ENCODE assay signal across 10 cellular contexts in the genomic region with DNA sequence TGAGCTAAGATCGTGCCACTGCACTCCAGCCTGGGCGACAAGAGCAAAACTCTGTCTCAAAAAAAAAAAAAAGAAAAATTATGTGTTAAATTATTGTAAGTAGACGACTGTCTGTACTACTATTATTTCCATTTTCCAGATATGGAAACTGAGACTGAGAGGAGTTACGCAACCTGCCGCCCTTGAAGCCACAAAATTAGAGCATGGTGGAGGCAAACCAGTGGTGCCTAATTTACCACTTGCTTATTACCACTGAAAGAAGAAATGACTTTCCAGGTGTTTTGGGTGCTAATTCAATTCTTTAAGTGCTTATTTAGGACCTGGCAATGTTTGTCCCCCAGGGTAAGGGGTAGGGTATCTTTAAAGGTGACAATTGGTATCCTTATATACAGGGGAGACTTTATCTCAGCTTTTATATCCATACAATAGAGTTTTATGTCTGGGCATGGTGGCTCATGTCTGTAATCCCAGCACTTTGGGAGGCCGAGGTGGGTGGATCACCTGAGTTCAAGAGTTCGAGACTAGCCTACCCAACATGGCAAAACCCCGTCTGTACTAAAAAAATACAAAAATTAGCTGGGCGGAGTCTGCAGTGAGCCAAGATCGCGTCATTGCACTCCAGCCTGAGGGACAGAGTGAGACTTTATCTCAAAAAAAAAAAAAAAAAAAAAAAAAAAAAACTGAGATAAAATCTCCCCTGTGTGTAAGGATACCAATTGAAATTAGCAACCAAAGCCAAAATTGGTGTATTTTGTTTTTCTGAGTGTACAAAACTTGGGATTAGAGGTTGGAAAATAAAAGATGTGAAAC. TPM values are rescaled to one million over a fixed set of nuclear protein-coding genes. Genes with fewer than 3 reads are reported as not detected.
A peak's percentile ranks its signal among the peaks of the same experiment; 100 is the strongest.
DNase-seq lines count a peak whose midpoint lies in the region; ATAC-seq, FAIRE-seq and TF ChIP-seq lines count a peak whose summit lies in the region.
"Had no signal": no experiment of that assay in that cellular context is flagged by ENCODE, and none has a peak within 500 bp of the region (broad histone marks: within the 10 kb centered on the region; RNA-seq: fewer than 3 reads in every experiment).

No MANE protein-coding gene starts in this region.

- no peak overlapping the region for H3K27ac ChIP-seq in HepG2 (ENCODE audit: extremely low read length, insufficient read depth, low read length)
- no peak overlapping the region for H3K27ac ChIP-seq in right lobe of liver
- H3K27ac ChIP-seq in angular gyrus (ENCODE audit: low read depth, low read length): peak overlapping the region; percentile 25
- H3K27ac ChIP-seq in keratinocyte (ENCODE audit: control insufficient read depth, insufficient read depth, low read length): peak overlapping the region; percentile 82
- peak overlapping the region; percentile 30 for H3K27ac ChIP-seq in upper lobe of right lung
- H3K27ac ChIP-seq: C4-2B had no signal

- dilution Hi-C loops in keratinocyte (cut with MboI; ENCODE audit: extremely low pct_ligation_motif_present, low sequenced_read_pairs): no loop called here

- DNase-seq in HepG2 (ENCODE audit: low spot score) (no peak), right lobe of liver (no peak), keratinocyte (ENCODE audit: low read depth, low spot score) (no peak), upper lobe of right lung (no peak), D721Med (ENCODE audit: insufficient read length, low spot score) (no peak), posterior cingulate gyrus (no peak)

- intact Hi-C loops in HepG2 (cut with micrococcal nuclease; ENCODE audit: unreplicated experiment): no loop called here
- intact Hi-C loops in right lobe of liver (cut with DNase I): no loop called here
- intact Hi-C loops in upper lobe of right lung (cut with DNase I): no loop called here
- intact Hi-C loops in posterior cingulate gyrus (cut with DNase I): no loop called here

- FAIRE-seq in HepG2 (lab: Jason Lieb, UNC) (no peak), keratinocyte (lab: Jason Lieb, UNC) (no peak), D721Med (lab: Jason Lieb, UNC) (no peak)
- FAIRE-seq: colon had no signal

- TF ChIP-seq POLR2A in HepG2 (IDR thresholded peaks at IDR 0.05; ENCODE audit: insufficient read depth in 1 of 2, low read depth in 2 of 2, low read length in 2 of 2) (no peak), right lobe of liver (IDR thresholded peaks at IDR 0.05) (no peak)

- WGBS in HepG2 (ENCODE audit: low lambda C conversion rate): 67% methylated on average over 11 of the region's 11 CpGs
- 58% methylated on average over 5 of the region's 11 CpGs for WGBS in right lobe of liver (ENCODE audit: insufficient coverage, low coverage, low lambda C conversion rate, missing lambda C conversion rate)

- in situ Hi-C loops in HepG2 (cut with HindIII; ENCODE audit: extremely low pct_ligation_motif_present, low pct_unique_long_range_greater_than_20kb): no loop called here

- no peaks in the 10 kb centered on the region for H3K9me1 ChIP-seq in keratinocyte (ENCODE audit: control insufficient read depth, extremely low read depth, insufficient read depth, low read length)

- no peaks in the 10 kb centered on the region for H3K79me2 ChIP-seq in HepG2 (ENCODE audit: insufficient read depth, low read length)
- no peaks in the 10 kb centered on the region for H3K79me2 ChIP-seq in keratinocyte (ENCODE audit: control insufficient read depth, insufficient read depth, low read length)

- H4K20me1 ChIP-seq in HepG2 (ENCODE audit: insufficient read depth, low read length) (no peaks in the 10 kb centered on the region), keratinocyte (ENCODE audit: control insufficient read depth, extremely low read depth, insufficient read depth, low read length) (peaks cover 2% of the 10 kb centered on the region)

- POLR2A ChIA-PET in HepG2 (lab: Yijun Ruan, JAX): no interaction called here

- H3K9ac ChIP-seq in HepG2 (ENCODE audit: insufficient read depth, low read depth, low read length): no peak overlapping the region
- peak overlapping the region; percentile 62 for H3K9ac ChIP-seq in keratinocyte (ENCODE audit: control insufficient read depth, extremely low read depth, insufficient read depth, low read length)

- H3K4me2 ChIP-seq in HepG2 (ENCODE audit: low read depth, low read length) (no peak overlapping the region), keratinocyte (ENCODE audit: control insufficient read depth, extremely low read depth, insufficient read depth, low read depth, low read length) (peak overlapping the region; percentile 70)

- H2AFZ ChIP-seq in HepG2 (ENCODE audit: low read length) (no peak overlapping the region), keratinocyte (ENCODE audit: control insufficient read depth, low read length) (peak overlapping the region; percentile 64)

- TF ChIP-seq EP300 in HepG2 (IDR thresholded peaks at IDR 0.05; ENCODE audit: low read depth in 2 of 2, low read length in 2 of 2) (no peak), HepG2 (CRISPR knock-in tag; IDR thresholded peaks at IDR 0.05; ENCODE audit: borderline replicate concordance) (no peak)

- CTCF ChIA-PET in HepG2 (lab: Yijun Ruan, JAX; ENCODE audit: low intra/inter-chr PET ratio, low total read pairs): no interaction called here

- BruUV-seq in HepG2 (replicated peaks; lab: Mats Ljungman, UMichigan): no TSS peak

- H3K27me3 ChIP-seq in HepG2 (ENCODE audit: control insufficient read depth in 1 of 2, insufficient read depth in 2 of 2, low read length in 2 of 2) (no peaks in the 10 kb centered on the region; a peak in 1 of 5 replicates), right lobe of liver (no peaks in the 10 kb centered on the region), keratinocyte (ENCODE audit: control insufficient read depth, extremely low read depth, insufficient read depth, low read length) (no peaks in the 10 kb centered on the region), upper lobe of right lung (no peaks in the 10 kb centered on the region)

- no peaks in the 10 kb centered on the region for H3K36me3 ChIP-seq in HepG2 (replicated peaks in 1 of 2; ENCODE audit: control insufficient read depth in 1 of 2, insufficient read depth in 2 of 2, low read length in 2 of 2)
- no peaks in the 10 kb centered on the region for H3K36me3 ChIP-seq in right lobe of liver
- H3K36me3 ChIP-seq in keratinocyte (ENCODE audit: control insufficient read depth in 2 of 2, extremely low read depth in 1 of 2, insufficient read depth in 2 of 2, low read length in 2 of 2): no peaks in the 10 kb centered on the region
- H3K36me3 ChIP-seq in upper lobe of right lung: no peaks in the 10 kb centered on the region

- no peaks in the 10 kb centered on the region for H3K4me1 ChIP-seq in HepG2 (ENCODE audit: insufficient read depth, low read length)
- peaks cover 0 to 13% (median 6%) of the 10 kb centered on the region in 4 donors for H3K4me1 ChIP-seq in right lobe of liver
- peaks cover 17% of the 10 kb centered on the region for H3K4me1 ChIP-seq in keratinocyte (ENCODE audit: control insufficient read depth, extremely low read depth, insufficient read depth, low read length)
- H3K4me1 ChIP-seq in upper lobe of right lung: peaks cover 11% of the 10 kb centered on the region

- TF ChIP-seq CTCF in HepG2 (CRISPR knock-in tag; IDR thresholded peaks at IDR 0.05) (no peak), right lobe of liver (IDR thresholded peaks at IDR 0.05) (no peak), keratinocyte (optimal IDR thresholded peaks at IDR 0.05 in 1 of 3, IDR thresholded peaks at IDR 0.05 in 1 of 3, conservative IDR thresholded peaks at IDR 0.05 in 1 of 3; ENCODE audit: extremely low read depth in 1 of 3, insufficient read depth in 2 of 3, low read length in 3 of 3) (no peak), upper lobe of right lung (IDR thresholded peaks at IDR 0.05) (no peak), D721Med (IDR thresholded peaks at IDR 0.05; ENCODE audit: insufficient read depth, missing control alignments) (no peak)

- TF ChIP-seq RAD21 in HepG2 (CRISPR knock-in tag; IDR thresholded peaks at IDR 0.05): no peak

- no peak for ATAC-seq in HepG2
- ATAC-seq in right lobe of liver: no peak
- no peak for ATAC-seq in upper lobe of right lung
- no peak for ATAC-seq in GM18498 (IDR thresholded peaks at IDR 0.05; ENCODE audit: unreplicated experiment)

- H3K9me3 ChIP-seq in HepG2 (ENCODE audit: low read length) (no peaks in the 10 kb centered on the region), right lobe of liver (no peaks in the 10 kb centered on the region), keratinocyte (ENCODE audit: control insufficient read depth, low read depth, low read length) (no peaks in the 10 kb centered on the region), upper lobe of right lung (no peaks in the 10 kb centered on the region)

- H3K4me3 ChIP-seq in HepG2 (replicated peaks in 1 of 3; ENCODE audit: insufficient read depth in 1 of 3, low read depth in 2 of 3, low read length in 3 of 3): no peak overlapping the region
- H3K4me3 ChIP-seq in right lobe of liver: no peak overlapping the region
- H3K4me3 ChIP-seq in keratinocyte (ENCODE audit: control insufficient read depth in 2 of 3, extremely low read depth in 1 of 3, insufficient read depth in 2 of 3, low read depth in 1 of 3, low read length in 3 of 3): peak overlapping the region in 2 of 3 experiments; percentile 2 to 8
- H3K4me3 ChIP-seq in upper lobe of right lung: no peak overlapping the region

RNA-seq across cellular contexts. Expression of a gene that starts 16.6 kb away (rescaled TPM):
- total RNA-seq in HepG2 (2016; rRNA removed; fragmentation: Illumina TruSeq; extraction: Trizol) (not detected in 2 replicates), right lobe of liver (10 to 100 TPM in 3 of 6 experiments, 1 to 10 TPM in 3; 5.3 to 10.8 (median 9.5) TPM), upper lobe of right lung (17.1 TPM)
- not detected in 2 replicates for total RNA-seq in HepG2 (2016; cell fraction: cytosol; rRNA removed; fragmentation: Illumina TruSeq; extraction: Trizol; ENCODE audit: low read depth)
- not detected in 2 replicates for total RNA-seq in HepG2 (2016; cell fraction: insoluble cytoplasmic fraction; rRNA removed; fragmentation: Illumina TruSeq; extraction: Trizol)
- total RNA-seq in HepG2 (2016; cell fraction: membrane; rRNA removed; fragmentation: Illumina TruSeq; extraction: Trizol): not detected in 2 replicates
- not detected in 2 replicates for total RNA-seq in HepG2 (2016; cell fraction: nucleus; rRNA removed; fragmentation: Illumina TruSeq; extraction: Trizol)
- polyA plus RNA-seq in HepG2 (2011; rRNA removed) (under 0.01 TPM in 1 of 2 replicates, not detected in the other), keratinocyte (0.76 to 0.97 TPM (median 0.85 TPM) in 3 replicates)
- polyA plus RNA-seq in HepG2 (2011; cell fraction: cytosol; rRNA removed): 0.01 TPM in 1 of 2 replicates, not detected in the other
- polyA plus RNA-seq in HepG2 (2011; cell fraction: nucleus; rRNA removed): 0.07 TPM in 1 of 2 replicates, not detected in the other
- polyA plus RNA-seq in HepG2 (2012): not detected in 2 replicates
- not detected in 2 replicates for polyA plus RNA-seq in HepG2 (2016; cell fraction: cytosol; fragmentation: Illumina TruSeq; extraction: Trizol; ENCODE audit: low read depth)
- polyA plus RNA-seq in HepG2 (2016; cell fraction: insoluble cytoplasmic fraction; fragmentation: Illumina TruSeq; extraction: Trizol; ENCODE audit: low read depth): not detected in 2 replicates
- polyA plus RNA-seq in HepG2 (2016; cell fraction: membrane; fragmentation: Illumina TruSeq; extraction: Trizol; ENCODE audit: low read depth): not detected in 2 replicates
- polyA plus RNA-seq in HepG2 (2016; cell fraction: nucleus; fragmentation: Illumina TruSeq; extraction: Trizol; ENCODE audit: insufficient read depth, low read depth): not detected in 2 replicates
- polyA minus RNA-seq in HepG2 (2011; rRNA and poly(A)+ RNA removed; ENCODE audit: low replicate concordance): 5.4 TPM in 1 of 2 replicates, not detected in the other
- 0.09 TPM in 1 of 2 replicates, not detected in the other for polyA minus RNA-seq in HepG2 (2011; cell fraction: cytosol; rRNA and poly(A)+ RNA removed)
- not detected in 2 replicates for polyA minus RNA-seq in HepG2 (2011; cell fraction: nucleus; rRNA and poly(A)+ RNA removed)
- polyA plus RNA-seq in keratinocyte (2011; ENCODE audit: low read depth): 8.7 TPM
- polyA plus RNA-seq in keratinocyte (2011; cell fraction: cytosol; rRNA removed): 0.84 and 1.3 TPM in 2 replicates
- 1.9 and 2.2 TPM in 2 replicates for polyA plus RNA-seq in keratinocyte (2011; cell fraction: nucleus; rRNA removed)
- 0.48 and 5.2 TPM in 2 replicates for polyA plus RNA-seq in keratinocyte (2012; ENCODE audit: low replicate concordance)
- polyA minus RNA-seq in keratinocyte: 0.80 to 2.0 TPM (median 1.8 TPM) in 3 replicates
- polyA minus RNA-seq in keratinocyte (2011; cell fraction: cytosol; rRNA and poly(A)+ RNA removed): 1.2 TPM
- polyA minus RNA-seq in keratinocyte (2011; cell fraction: nucleus; rRNA and poly(A)+ RNA removed): 0.84 and 2.4 TPM in 2 replicates

Comparison
In these comparisons a context has a peak if more than half of its experiments do, and no peak if none do; other contexts are left out.
1. RNA of a gene that starts 16.6 kb away (total RNA-seq): 17.1 TPM in upper lobe of right lung (single experiment) and 5.3 to 10.8 TPM in right lobe of liver; not detected in HepG2; every median in the first group is over 4 times any median in the second.
2. H3K27ac ChIP-seq: peak in angular gyrus (single experiment), keratinocyte (single experiment) and upper lobe of right lung (single experiment); none in HepG2 (single experiment) and right lobe of liver (0 of 3).
3. H3K4me3 ChIP-seq: peak in keratinocyte (2 of 3); none in HepG2 (0 of 3), right lobe of liver (0 of 3) and upper lobe of right lung (single experiment).